Comparison of ENCODE assay signal across 1 cellular context in genomic region chr6:166596741-166597507, GRCh38.
TF ChIP-seq lines count a peak whose summit lies in the region.

No MANE protein-coding gene starts in this region.

TF ChIP-seq in endothelial cell of umbilical vein, 7 proteins besides CTCF, POLR2A, EP300 and RAD21:
- TF ChIP-seq EZH2 (IDR thresholded peaks at IDR 0.05; ENCODE audit: borderline replicate concordance, low read depth, low read length, severe bottlenecking) (no peak), JUN (IDR thresholded peaks at IDR 0.05; ENCODE audit: borderline replicate concordance, insufficient read depth, insufficient read length, low read depth) (no peak), FOS (IDR thresholded peaks at IDR 0.05; ENCODE audit: borderline replicate concordance, insufficient read depth, low read length) (no peak), MYC (IDR thresholded peaks at IDR 0.05; ENCODE audit: low read depth, low read length) (no peak), POLR2AphosphoS5 (IDR thresholded peaks at IDR 0.05; ENCODE audit: insufficient read depth, low read depth, low read length) (no peak), MAX (IDR thresholded peaks at IDR 0.05; ENCODE audit: insufficient read depth, insufficient read length) (no peak), GATA2 (IDR thresholded peaks at IDR 0.05; ENCODE audit: insufficient read depth, insufficient read length, low read depth, low read length) (no peak)
